In genomic region chr2:28565720-28566295, GRCh38 we compare ENCODE assay signal across 1 cellular context.
TF ChIP-seq lines count a peak whose summit lies in the region.

No MANE protein-coding gene starts in this region.

TF ChIP-seq in IMR-90, 13 proteins besides CTCF, POLR2A, EP300 and RAD21 (continued from another document):
- no peak for TF ChIP-seq RFX5 (IDR thresholded peaks at IDR 0.05; ENCODE audit: low read depth, low read length)
- TF ChIP-seq MAFK (IDR thresholded peaks at IDR 0.05; ENCODE audit: low read depth, low read length) = no peak
